ENCODE assay signal across 8 cellular contexts in the genomic region with DNA sequence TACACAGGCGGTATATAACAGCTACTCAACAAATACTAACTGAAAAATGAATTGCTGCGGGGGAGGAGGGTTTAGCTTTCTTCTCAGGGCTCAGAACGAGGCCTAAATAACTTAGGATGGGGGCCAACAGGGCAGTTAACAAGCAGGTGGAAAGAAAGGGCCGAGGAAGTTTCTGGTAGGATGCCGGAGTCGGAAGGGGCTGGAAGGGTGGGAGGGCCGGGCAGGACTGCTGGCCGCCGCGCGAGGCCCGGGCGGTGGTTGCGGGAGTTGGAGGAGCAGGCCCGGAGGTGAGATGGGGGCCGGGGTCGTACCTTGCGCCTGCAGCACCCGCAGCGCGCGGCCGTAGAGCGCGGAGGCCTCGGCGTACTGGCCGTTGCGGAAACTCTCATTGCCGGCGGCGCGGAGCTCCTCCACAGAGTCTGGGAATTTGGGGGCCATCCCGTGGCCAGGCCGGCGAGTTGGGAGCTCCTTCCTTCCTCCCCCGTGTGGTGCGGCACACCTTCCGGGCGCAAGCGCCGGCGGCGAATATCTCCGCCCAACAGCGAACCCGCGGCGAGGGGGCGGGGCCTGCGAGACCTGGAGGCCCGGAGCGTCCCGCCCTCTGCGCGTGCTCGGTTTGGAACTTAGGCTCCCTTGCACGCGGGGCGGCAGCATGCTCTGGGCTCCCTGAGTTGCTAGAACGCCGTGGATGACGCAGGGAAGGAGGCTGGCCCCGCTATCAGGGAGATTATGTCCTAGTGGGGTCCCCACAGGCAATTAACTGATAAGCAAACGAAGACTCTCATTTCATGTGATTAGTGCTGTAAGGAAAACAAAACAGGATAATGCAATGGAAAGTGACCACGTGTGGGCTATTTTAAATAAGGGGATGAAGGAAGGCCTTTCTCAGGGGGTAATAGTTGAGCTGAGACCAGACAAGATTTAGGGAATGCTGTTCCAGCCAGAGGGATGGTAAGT. TPM values are rescaled to one million over a fixed set of nuclear protein-coding genes. Genes with fewer than 3 reads are reported as not detected.
DNase-seq lines count a peak whose midpoint lies in the region; TF ChIP-seq lines count a peak whose summit lies in the region.

A gene with protein sequence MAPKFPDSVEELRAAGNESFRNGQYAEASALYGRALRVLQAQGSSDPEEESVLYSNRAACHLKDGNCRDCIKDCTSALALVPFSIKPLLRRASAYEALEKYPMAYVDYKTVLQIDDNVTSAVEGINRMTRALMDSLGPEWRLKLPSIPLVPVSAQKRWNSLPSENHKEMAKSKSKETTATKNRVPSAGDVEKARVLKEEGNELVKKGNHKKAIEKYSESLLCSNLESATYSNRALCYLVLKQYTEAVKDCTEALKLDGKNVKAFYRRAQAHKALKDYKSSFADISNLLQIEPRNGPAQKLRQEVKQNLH (minus strand): TSS at position 502 of the 957 bp plus-strand sequence. CDS start 64 bp downstream, at position 438.

- H3K9me3 ChIP-seq in SJSA1 (replicated peaks), result no peaks in the 10 kb centered on the region
- H3K9me3 ChIP-seq in neural progenitor cell (ENCODE audit: low read depth), result no peaks in the 10 kb centered on the region
- no peaks in the 10 kb centered on the region for H3K9me3 ChIP-seq in stomach smooth muscle (ENCODE audit: control insufficient read depth in 2 of 2, low read length in 2 of 2)

- H3K4me3 ChIP-seq in SJSA1 (peak within 1 kb of the TSS; percentile 63), foreskin fibroblast (ENCODE audit: low read depth in 1 of 2, low read length in 2 of 2) (peak within 1 kb of the TSS; percentile 70 to 74), neural progenitor cell (peak within 1 kb of the TSS; percentile 73), stomach smooth muscle (ENCODE audit: low read length in 2 of 2) (peak within 1 kb of the TSS; percentile 83 to 88)

- no peaks in the 10 kb centered on the region for H3K27me3 ChIP-seq in SJSA1 (replicated peaks)
- H3K27me3 ChIP-seq in neural progenitor cell, result no peaks in the 10 kb centered on the region
- H3K27me3 ChIP-seq in stomach smooth muscle (ENCODE audit: control insufficient read depth in 1 of 2, insufficient read depth in 2 of 2, low read length in 2 of 2), result no peaks in the 10 kb centered on the region

- CTCF ChIA-PET in HEK293T (lab: Yijun Ruan, JAX), result no interaction called here

- peak within 1 kb of the TSS; percentile 87 for H3K4me2 ChIP-seq in neural progenitor cell

- H3K4me1 ChIP-seq in SJSA1 (replicated peaks) (peaks cover 22% of the 10 kb centered on the region), neural progenitor cell (peaks cover 17% of the 10 kb centered on the region), stomach smooth muscle (ENCODE audit: control insufficient read depth, insufficient read depth, low read length) (peaks cover 12% of the 10 kb centered on the region)

- H3K27ac Mint-ChIP-seq in neural progenitor cell, result peak within 1 kb of the TSS; percentile 67

- POLR2A ChIA-PET in HEK293T (lab: Yijun Ruan, JAX), result interaction anchor here (0.7 to 2.7 kb wide), 11 partner anchors 9 to 212 kb away, joined by 3 to 16 read pairs (median 4); no protein-coding TSS in a partner anchor

- no peak within 1 kb of the TSS for H2AFZ ChIP-seq in neural progenitor cell (replicated peaks)

- peaks cover 35% of the 10 kb centered on the region for H3K4me1 Mint-ChIP-seq in neural progenitor cell

- H3K9ac ChIP-seq in neural progenitor cell (peak within 1 kb of the TSS; percentile 46), stomach smooth muscle (ENCODE audit: low read length in 2 of 2) (peak within 1 kb of the TSS; percentile 76 to 79)

- H3K79me2 ChIP-seq in neural progenitor cell (ENCODE audit: low read depth), result peaks cover 31% of the 10 kb centered on the region

- H3K36me3 Mint-ChIP-seq in neural progenitor cell, result peaks cover 6% of the 10 kb centered on the region

- peaks cover 14% of the 10 kb centered on the region for H4K20me1 ChIP-seq in neural progenitor cell (ENCODE audit: low read depth)

- no peaks in the 10 kb centered on the region for H3K9me3 Mint-ChIP-seq in neural progenitor cell

- peaks cover 11% of the 10 kb centered on the region for H3F3A ChIP-seq in neural progenitor cell (ENCODE audit: low read depth)

- DNase-seq in GF-D8 (lab: John Stamatoyannopoulos, UW) (peak; percentile 89), HEK293T (ENCODE audit: extremely low spot score) (peak; percentile 95), MV-4-11 (lab: John Stamatoyannopoulos, UW) (peak; percentile 92), SJSA1 (ENCODE audit: low read depth in 1 of 2, low spot score in 2 of 2) (peak; percentile 85 to 91), foreskin fibroblast (peak; percentile 94 to 99), neural progenitor cell (ENCODE audit: low spot score) (peak; percentile 97)
- DNase-seq in activated naive CD4-positive, alpha-beta T cell (lab: John Stamatoyannopoulos, UW), result peak; percentile 91 to 95 (median 92)

- H3K4me3 Mint-ChIP-seq in neural progenitor cell, result peak within 1 kb of the TSS; percentile 95

- H3K27ac ChIP-seq in SJSA1 (peak within 1 kb of the TSS; percentile 2; the same call in 1 of the 2 replicates), neural progenitor cell (no peak within 1 kb of the TSS), stomach smooth muscle (ENCODE audit: low read length) (peak within 1 kb of the TSS; percentile 24)

- TF ChIP-seq CTCF in foreskin fibroblast (IDR thresholded peaks at IDR 0.05; ENCODE audit: low read depth, low read length), result no peak
- TF ChIP-seq CTCF in neural progenitor cell (IDR thresholded peaks at IDR 0.05), result no peak

- H3K27me3 Mint-ChIP-seq in neural progenitor cell (ENCODE audit: insufficient read depth, low read depth), result peaks cover 4% of the 10 kb centered on the region

- peaks cover 28% of the 10 kb centered on the region for H3K36me3 ChIP-seq in SJSA1
- no peaks in the 10 kb centered on the region for H3K36me3 ChIP-seq in neural progenitor cell
- peaks cover 10 to 11% of the 10 kb centered on the region in 2 donors for H3K36me3 ChIP-seq in stomach smooth muscle (ENCODE audit: control insufficient read depth in 2 of 2, insufficient read depth in 2 of 2, low read length in 2 of 2)

TF ChIP-seq in HEK293T, 16 proteins besides CTCF, POLR2A, EP300 and RAD21:
- TF ChIP-seq TARDBP (IDR thresholded peaks at IDR 0.05), result no peak
- TF ChIP-seq L3MBTL2 (conservative IDR thresholded peaks at IDR 0.05), result peak; percentile 93
- TF ChIP-seq ZNF384 (IDR thresholded peaks at IDR 0.05), result no peak

RNA-seq across cellular contexts. Expression of the gene that starts here (rescaled TPM):
- 20.3 and 33.7 TPM in 2 replicates for total RNA-seq in SJSA1 (2014; rRNA removed; shearing (Covaris generic))
- total RNA-seq in neural progenitor cell (ENCODE audit: low replicate concordance), result 27.3 and 51.8 TPM in 2 replicates
